Comparison of ENCODE assay signal across 18 cellular contexts in the genomic region with DNA sequence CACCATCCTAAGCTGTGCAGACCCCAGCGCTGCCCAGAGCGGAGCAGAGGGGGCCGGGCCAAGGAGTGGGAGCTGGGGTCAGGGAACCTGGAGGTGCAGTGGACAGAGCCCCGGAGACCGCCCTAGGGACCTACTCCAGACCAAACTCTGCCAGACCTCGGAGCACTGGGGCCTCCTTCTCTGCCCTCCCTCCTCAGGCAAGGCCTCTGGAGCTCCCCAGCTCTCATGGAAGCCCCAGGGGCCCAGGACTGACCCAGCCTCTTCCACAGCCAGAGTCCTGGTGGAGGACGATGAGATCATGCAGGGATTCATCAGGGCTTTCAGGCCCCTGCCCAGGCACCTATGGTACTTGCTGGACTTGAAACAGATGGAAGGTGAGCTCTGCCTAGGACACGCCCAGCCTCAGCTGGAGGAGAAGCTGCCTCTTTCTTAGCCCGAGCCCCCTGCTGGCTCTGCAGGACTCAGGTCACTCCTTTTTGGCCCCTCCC. TPM values are rescaled to one million over a fixed set of nuclear protein-coding genes. Genes with fewer than 3 reads are reported as not detected.
"Had no signal": no experiment of that assay in that cellular context is flagged by ENCODE, and none has a peak within 500 bp of the region (broad histone marks: within the 10 kb centered on the region; RNA-seq: fewer than 3 reads in every experiment).

No MANE protein-coding gene starts in this region.

- H3K36me3 ChIP-seq: gastrocnemius medialis, heart right ventricle, left ventricle myocardium inferior, transverse colon had no signal

- H3K27ac ChIP-seq: gastrocnemius medialis, heart right ventricle, left ventricle myocardium inferior, skin epidermis, transverse colon had no signal

- H3K9me3 ChIP-seq: gastrocnemius medialis, transverse colon had no signal

- H3K4me1 ChIP-seq: gastrocnemius medialis, heart right ventricle, left ventricle myocardium inferior, transverse colon had no signal

- H3K4me3 ChIP-seq: gastrocnemius medialis, heart right ventricle, left ventricle myocardium inferior, skin epidermis, transverse colon had no signal

- DNase-seq: activated CD4-positive, alpha-beta T cell treated with anti-CD3 and anti-CD28 coated beads for 4 hours; activated CD8-positive, alpha-beta T cell treated with anti-CD3 and anti-CD28 coated beads for 36 hours; activated naive CD4-positive, alpha-beta T cell treated with Interleukin-2 at 50 U/mL for 16 hours; caudate nucleus; effector memory CD4-positive, alpha-beta T cell; gastrocnemius medialis; heart right ventricle; kidney; left ventricle myocardium inferior; mesendoderm; nephron progenitor cell; retina; stimulated activated naive B cell treated with anti-CD40 and anti-IgM and Interleukin-4, amounts not matched to agents 10 μg/mL and 1 μg/mL and 100 μg/mL, for 72 hours; substantia nigra; T-helper 9 cell; transverse colon had no signal

RNA-seq across cellular contexts. Expression of gene PAEP, which starts 3.6 kb away (rescaled TPM):
- total RNA-seq: activated CD8-positive, alpha-beta T cell treated with anti-CD3 and anti-CD28 coated beads for 36 hours; gastrocnemius medialis; heart right ventricle; kidney; left ventricle myocardium inferior; osteocyte; transverse colon had no signal
- polyA plus RNA-seq: heart right ventricle had no signal

RNA-seq across cellular contexts. Expression of gene OBP2A, which starts 19.3 kb away (rescaled TPM):
- total RNA-seq: activated CD8-positive, alpha-beta T cell treated with anti-CD3 and anti-CD28 coated beads for 36 hours; gastrocnemius medialis; heart right ventricle; kidney; left ventricle myocardium inferior; osteocyte; transverse colon had no signal
- polyA plus RNA-seq: heart right ventricle had no signal

RNA-seq across cellular contexts. Expression of gene LCN1, which starts 43.9 kb away (rescaled TPM):
- total RNA-seq: activated CD8-positive, alpha-beta T cell treated with anti-CD3 and anti-CD28 coated beads for 36 hours; gastrocnemius medialis; kidney; left ventricle myocardium inferior; osteocyte; transverse colon had no signal
